ENCODE assay signal across 18 cellular contexts in genomic region chr9:4933861-4934260, GRCh38. TPM values are rescaled to one million over a fixed set of nuclear protein-coding genes. Genes with fewer than 3 reads are reported as not detected.
A peak's percentile ranks its signal among the peaks of the same experiment; 100 is the strongest.
DNase-seq lines count a peak whose midpoint lies in the region; ATAC-seq, FAIRE-seq and TF ChIP-seq lines count a peak whose summit lies in the region.
"Had no signal": no experiment of that assay in that cellular context is flagged by ENCODE, and none has a peak within 500 bp of the region (broad histone marks: within the 10 kb centered on the region; RNA-seq: fewer than 3 reads in every experiment).

No MANE protein-coding gene starts in this region.

- H3K36me3 ChIP-seq in bronchial epithelial cell (ENCODE audit: control insufficient read depth, insufficient read depth, low read length) (no peaks in the 10 kb centered on the region), esophagus (ENCODE audit: control insufficient read depth in 2 of 2, insufficient read depth in 2 of 2, low read length in 1 of 2) (no peaks in the 10 kb centered on the region), prostate gland (no peaks in the 10 kb centered on the region), right lobe of liver (no peaks in the 10 kb centered on the region)
- H3K36me3 ChIP-seq: BE2C had no signal

- H3K36me3 Mint-ChIP-seq in endothelial cell (ENCODE audit: low read depth, unreplicated experiment), result no peaks in the 10 kb centered on the region

- H3K4me1 ChIP-seq in esophagus (ENCODE audit: control insufficient read depth in 2 of 2, insufficient read depth in 2 of 2, low read length in 1 of 2) (peaks cover 4 to 5% of the 10 kb centered on the region in 2 donors), prostate gland (replicated peaks) (peaks cover 4% of the 10 kb centered on the region), right lobe of liver (no peaks in the 10 kb centered on the region)
- H3K4me1 ChIP-seq: BE2C, Caco-2 had no signal

- no peaks in the 10 kb centered on the region for H3K9me3 Mint-ChIP-seq in endothelial cell (ENCODE audit: unreplicated experiment)
- H3K9me3 Mint-ChIP-seq: CD4-positive, alpha-beta T cell; H9 had no signal

- no peak overlapping the region for H3K27ac Mint-ChIP-seq in endothelial cell (ENCODE audit: unreplicated experiment)
- H3K27ac Mint-ChIP-seq: CD4-positive, alpha-beta T cell had no signal

- no peak for TF ChIP-seq POLR2A in prostate gland (IDR thresholded peaks at IDR 0.05)
- no peak for TF ChIP-seq POLR2A in right lobe of liver (IDR thresholded peaks at IDR 0.05)

- no peaks in the 10 kb centered on the region for H3K27me3 ChIP-seq in bronchial epithelial cell (ENCODE audit: control insufficient read depth, insufficient read depth, low read length)
- no peaks in the 10 kb centered on the region for H3K27me3 ChIP-seq in esophagus (ENCODE audit: control insufficient read depth in 1 of 2, insufficient read depth in 2 of 2, low read length in 2 of 2)
- no peaks in the 10 kb centered on the region for H3K27me3 ChIP-seq in prostate gland (replicated peaks; ENCODE audit: insufficient read depth)
- H3K27me3 ChIP-seq in right lobe of liver, result no peaks in the 10 kb centered on the region
- H3K27me3 ChIP-seq: BE2C had no signal

- H3K27me3 Mint-ChIP-seq in endothelial cell (ENCODE audit: unreplicated experiment), result no peaks in the 10 kb centered on the region
- H3K27me3 Mint-ChIP-seq: CD4-positive, alpha-beta T cell had no signal

- peaks cover 10% of the 10 kb centered on the region for H3K4me1 Mint-ChIP-seq in endothelial cell (ENCODE audit: unreplicated experiment)
- H3K4me1 Mint-ChIP-seq: H9 had no signal

- intact Hi-C loops in prostate gland (cut with DNase I), result loop anchor here (5.0 kb wide), 1 partner anchor 48 kb away; no protein-coding TSS in a partner anchor
- intact Hi-C loops in right lobe of liver (cut with DNase I), result no loop called here

- H3K27ac ChIP-seq in esophagus (ENCODE audit: low read depth in 2 of 2, low read length in 1 of 2) (peak overlapping the region; percentile 62 to 73), prostate gland (peak overlapping the region; percentile 53 to 62), right lobe of liver (no peak overlapping the region)
- H3K27ac ChIP-seq: HL-60 had no signal

- 82 to 89% methylated on average over 2 of the region's 2 CpGs for WGBS in esophagus, 2 donors
- 97% methylated on average over 2 of the region's 2 CpGs for WGBS in prostate gland
- WGBS in right lobe of liver (ENCODE audit: insufficient coverage, low coverage, low lambda C conversion rate, missing lambda C conversion rate), result 92% methylated on average over 2 of the region's 2 CpGs

- H3K4me3 Mint-ChIP-seq in endothelial cell (ENCODE audit: unreplicated experiment), result no peak overlapping the region
- H3K4me3 Mint-ChIP-seq: CD4-positive, alpha-beta T cell; H9 had no signal

- peak; percentile 34 for DNase-seq in bronchial epithelial cell (ENCODE audit: low read depth)
- DNase-seq in prostate gland (ENCODE audit: low spot score), result no peak
- no peak for DNase-seq in KBM-7
- no peak for DNase-seq in right lobe of liver
- DNase-seq in endothelial cell (ENCODE audit: low spot score), result no peak
- no peak for DNase-seq in NOMO-1 treated with dmso at 0.1 percent for 144 hours (lab: John Stamatoyannopoulos, UW; ENCODE audit: unreplicated experiment)
- DNase-seq: ACHN; BE2C; C1 segment of cervical spinal cord; Caco-2; CD4-positive, alpha-beta T cell; GOT3; H9 had no signal

- H3K9me3 ChIP-seq in esophagus (ENCODE audit: control insufficient read depth in 2 of 2, insufficient read depth in 1 of 2, low read depth in 1 of 2, low read length in 1 of 2) (no peaks in the 10 kb centered on the region), prostate gland (no peaks in the 10 kb centered on the region), right lobe of liver (no peaks in the 10 kb centered on the region)
- H3K9me3 ChIP-seq: BE2C, Caco-2 had no signal

- in situ Hi-C loops in KBM-7 (cut with MboI; ENCODE audit: low pct_unique_long_range_greater_than_20kb, low sequenced_read_pairs), result no loop called here

- no peak for TF ChIP-seq CTCF in bronchial epithelial cell (IDR thresholded peaks at IDR 0.05; ENCODE audit: insufficient read depth, low read length, severe bottlenecking)
- no peak for TF ChIP-seq CTCF in prostate gland (IDR thresholded peaks at IDR 0.05)
- TF ChIP-seq CTCF in right lobe of liver (IDR thresholded peaks at IDR 0.05), result no peak
- TF ChIP-seq CTCF in endothelial cell (IDR thresholded peaks at IDR 0.05; ENCODE audit: unreplicated experiment), result no peak

- H3K4me3 ChIP-seq in bronchial epithelial cell (ENCODE audit: low read depth, low read length) (no peak overlapping the region), esophagus (ENCODE audit: low read depth in 1 of 2, low read length in 2 of 2) (no peak overlapping the region), prostate gland (no peak overlapping the region), right lobe of liver (no peak overlapping the region)

- ATAC-seq in right lobe of liver, result no peak

- no peak for FAIRE-seq in bronchial epithelial cell (lab: Jason Lieb, UNC)
- FAIRE-seq: A204.1, D721Med, G401.6 had no signal

RNA-seq across cellular contexts. Expression of gene JAK2, which starts 51.2 kb away (rescaled TPM):
- 9.0 and 15.5 TPM in 2 replicates for total RNA-seq in bronchial epithelial cell
- polyA plus RNA-seq in esophagus, result 1 to 10 TPM; 3.9 to 6.0 TPM
- total RNA-seq in prostate gland, result 10 to 100 TPM in 1 of 2 donors, 1 to 10 TPM in 1; 8.6 to 13.9 TPM
- 1 to 10 TPM; 3.6 to 6.5 (median 4.4) TPM for total RNA-seq in right lobe of liver
- 9.4 TPM for total RNA-seq in endothelial cell (ENCODE audit: unreplicated experiment)

Comparison
In these comparisons a context has a peak if more than half of its experiments do, and no peak if none do; other contexts are left out.
1. H3K27ac ChIP-seq: peak in esophagus (2 of 2) and prostate gland (2 of 2); none in right lobe of liver (0 of 3).